ENCODE assay signal across 31 cellular contexts in the genomic region with DNA sequence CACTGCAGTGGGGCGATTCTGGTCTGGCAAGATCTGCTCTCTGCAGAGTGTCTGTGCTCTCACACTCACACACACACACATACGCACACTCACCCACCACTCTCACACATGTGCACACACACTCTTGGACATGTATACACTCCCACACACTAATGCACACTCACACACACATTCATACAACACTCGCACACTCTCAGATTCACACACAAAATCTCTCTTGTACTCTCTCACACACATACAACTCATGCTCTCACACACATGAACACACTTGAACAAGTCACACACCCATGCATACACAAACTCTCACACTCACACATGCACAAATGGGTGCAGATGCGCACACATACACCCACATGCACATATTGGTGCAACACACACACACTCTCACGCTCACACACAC. TPM values are rescaled to one million over a fixed set of nuclear protein-coding genes. Genes with fewer than 3 reads are reported as not detected.
"Had no signal": no experiment of that assay in that cellular context is flagged by ENCODE, and none has a peak within 500 bp of the region (broad histone marks: within the 10 kb centered on the region; RNA-seq: fewer than 3 reads in every experiment).

No MANE protein-coding gene starts in this region.

- H3K4me2 ChIP-seq: hepatocyte had no signal

- H3K27ac Mint-ChIP-seq: memory B cell; mesothelial cell of epicardium; nephron progenitor cell; stimulated activated memory B cell treated with anti-CD40 and anti-IgM and Interleukin-4, amounts not matched to agents 10 μg/mL and 1 μg/mL and 100 μg/mL, for 72 hours had no signal

- H3K27me3 ChIP-seq: hepatocyte, testis, upper lobe of left lung, uterus had no signal

- H3K4me3 Mint-ChIP-seq: memory B cell; mesothelial cell of epicardium; naive thymus-derived CD8-positive, alpha-beta T cell; nephron progenitor cell; stimulated activated memory B cell treated with anti-CD40 and anti-IgM and Interleukin-4, amounts not matched to agents 10 μg/mL and 1 μg/mL and 100 μg/mL, for 72 hours had no signal

- H3K4me3 ChIP-seq: gastroesophageal sphincter, heart left ventricle, hepatocyte, lung, mucosa of descending colon, psoas muscle, skin epidermis, spleen, testis, tibial artery, upper lobe of left lung, uterus had no signal

- H3K4me1 Mint-ChIP-seq: mesothelial cell of epicardium had no signal

- H3K9me3 ChIP-seq: psoas muscle, testis had no signal

- H3K4me1 ChIP-seq: psoas muscle, uterus had no signal

- H2AFZ ChIP-seq: hepatocyte had no signal

- H3K27ac ChIP-seq: gastroesophageal sphincter, heart left ventricle, hepatocyte, psoas muscle, skin epidermis, spleen, testis, tibial artery, upper lobe of left lung, uterus had no signal

- DNase-seq: cortex of kidney; effector CD4-positive, alpha-beta T cell; foreskin fibroblast; heart left ventricle; kidney; naive thymus-derived CD8-positive, alpha-beta T cell; nephron progenitor cell; nucleus accumbens; psoas muscle; right cardiac atrium; spleen; stimulated activated CD4-positive, alpha-beta T cell treated with anti-CD3 and anti-CD28 coated beads, Interleukin-4, amount 100 ng/mL, for 4 hours; stimulated activated naive CD8-positive, alpha-beta T cell treated with anti-CD3 and anti-CD28 coated beads, Interleukin-15, Interleukin-2, amounts not matched to agents 100 U/mL and 50 U/mL, for 24 hours; substantia nigra; testis; tibial artery; upper lobe of left lung; uterus had no signal

- H3K79me2 ChIP-seq: hepatocyte had no signal

- ATAC-seq: gastroesophageal sphincter; heart left ventricle; left lobe of liver; naive thymus-derived CD8-positive, alpha-beta T cell; psoas muscle; right cardiac atrium; stimulated activated memory B cell treated with anti-CD40 and anti-IgM and Interleukin-4, amounts not matched to agents 10 μg/mL and 1 μg/mL and 100 μg/mL, for 72 hours; stimulated activated naive CD8-positive, alpha-beta T cell treated with anti-CD3 and anti-CD28 coated beads, Interleukin-15, Interleukin-2, amounts not matched to agents 100 U/mL and 50 U/mL, for 24 hours had no signal

- H3K36me3 ChIP-seq: gastroesophageal sphincter, heart left ventricle, spleen, tibial artery, upper lobe of left lung, uterus had no signal

- FAIRE-seq: kidney had no signal

RNA-seq across cellular contexts. Expression of gene TMEM174, which starts 31.7 kb away (rescaled TPM):
- total RNA-seq: dermis microvascular lymphatic vessel endothelial cell; gastroesophageal sphincter; heart left ventricle; hepatocyte; left lobe of liver; liver; lung; mesothelial cell of epicardium; mucosa of descending colon; naive thymus-derived CD8-positive, alpha-beta T cell; osteocyte; psoas muscle; right cardiac atrium; spleen; testis; upper lobe of left lung; uterus had no signal
- polyA plus RNA-seq: esophagus; heart left ventricle; hepatocyte; liver; lung; naive thymus-derived CD8-positive, alpha-beta T cell; psoas muscle; right cardiac atrium; spleen had no signal
